ENCODE assay signal across 22 cellular contexts in genomic region chr16:29842732-29843346, GRCh38. TPM values are rescaled to one million over a fixed set of nuclear protein-coding genes. Genes with fewer than 3 reads are reported as not detected.
DNase-seq lines count a peak whose midpoint lies in the region; ATAC-seq, FAIRE-seq and TF ChIP-seq lines count a peak whose summit lies in the region.
"Had no signal": no experiment of that assay in that cellular context is flagged by ENCODE, and none has a peak within 500 bp of the region (broad histone marks: within the 10 kb centered on the region; RNA-seq: fewer than 3 reads in every experiment).

No MANE protein-coding gene starts in this region.

- peaks cover 24% of the 10 kb centered on the region for H3K36me3 Mint-ChIP-seq in activated CD4-positive, alpha-beta memory T cell treated with anti-CD3 and anti-CD28 coated beads for 36 hours
- peaks cover 61% of the 10 kb centered on the region for H3K36me3 Mint-ChIP-seq in activated CD4-positive, alpha-beta memory T cell treated with anti-CD3 and anti-CD28 coated beads, Interleukin-2, amount 10 ng/mL, durations not matched to agents 7 days and 5 days (ENCODE audit: low read depth)
- H3K36me3 Mint-ChIP-seq in activated CD8-positive, alpha-beta T cell treated with anti-CD3 and anti-CD28 coated beads for 36 hours (ENCODE audit: low read depth): peaks cover 6% of the 10 kb centered on the region
- peaks cover 8 to 40% (median 14%) of the 10 kb centered on the region in 5 donors for H3K36me3 Mint-ChIP-seq in naive thymus-derived CD4-positive, alpha-beta T cell
- no peaks in the 10 kb centered on the region for H3K36me3 Mint-ChIP-seq in nephron progenitor cell (ENCODE audit: low read depth)

- intact Hi-C loops in activated CD4-positive, alpha-beta memory T cell treated with anti-CD3 and anti-CD28 coated beads for 36 hours (cut with micrococcal nuclease): no loop called here
- intact Hi-C loops in activated CD8-positive, alpha-beta T cell treated with anti-CD3 and anti-CD28 coated beads for 36 hours (cut with micrococcal nuclease): no loop called here
- intact Hi-C loops in naive thymus-derived CD4-positive, alpha-beta T cell (cut with micrococcal nuclease): no loop called here

- DNase-seq in activated CD4-positive, alpha-beta memory T cell treated with anti-CD3 and anti-CD28 coated beads for 36 hours: no peak
- DNase-seq in activated CD4-positive, alpha-beta memory T cell treated with anti-CD3 and anti-CD28 coated beads, Interleukin-2, amount 10 ng/mL, durations not matched to agents 7 days and 5 days: no peak
- no peak for DNase-seq in activated CD8-positive, alpha-beta T cell treated with anti-CD3 and anti-CD28 coated beads for 36 hours
- no peak for DNase-seq in naive thymus-derived CD4-positive, alpha-beta T cell
- no peak for DNase-seq in nephron progenitor cell
- no peak for DNase-seq in urothelium cell line (ENCODE audit: low spot score)
- no peak for DNase-seq in GM12892 (ENCODE audit: insufficient read length)
- DNase-seq: activated CD4-positive, alpha-beta T cell treated with anti-CD3 and anti-CD28 coated beads, Interleukin-2, amount 50 U/mL, for 48 hours; Caco-2; effector memory CD4-positive, alpha-beta T cell; GF-D8; Karpas-422; left colon; NCI-H1694; NCI-H446; upper lobe of left lung had no signal

- H3K27ac Mint-ChIP-seq in activated CD4-positive, alpha-beta memory T cell treated with anti-CD3 and anti-CD28 coated beads for 36 hours: peak overlapping the region; percentile 8
- H3K27ac Mint-ChIP-seq in activated CD4-positive, alpha-beta memory T cell treated with anti-CD3 and anti-CD28 coated beads, Interleukin-2, amount 10 ng/mL, durations not matched to agents 7 days and 5 days: no peak overlapping the region
- no peak overlapping the region for H3K27ac Mint-ChIP-seq in activated CD8-positive, alpha-beta T cell treated with anti-CD3 and anti-CD28 coated beads for 36 hours
- peak overlapping the region; percentile 5 to 78 (median 53) for H3K27ac Mint-ChIP-seq in naive thymus-derived CD4-positive, alpha-beta T cell
- H3K27ac Mint-ChIP-seq in nephron progenitor cell: no peak overlapping the region

- no peak for FAIRE-seq in urothelium cell line (lab: Jason Lieb, UNC)
- FAIRE-seq in GM12892 (lab: Jason Lieb, UNC): no peak
- FAIRE-seq: GM18507 had no signal

- ATAC-seq in activated CD8-positive, alpha-beta T cell treated with anti-CD3 and anti-CD28 coated beads for 36 hours: peak; percentile 53
- no peak for ATAC-seq in naive thymus-derived CD4-positive, alpha-beta T cell
- ATAC-seq: left colon had no signal

- peak; percentile 10 for TF ChIP-seq CTCF in GM12873 (IDR thresholded peaks at IDR 0.05; ENCODE audit: insufficient read depth, low read depth, low read length, missing control alignments)
- no peak for TF ChIP-seq CTCF in activated CD8-positive, alpha-beta T cell treated with anti-CD3 and anti-CD28 coated beads for 36 hours (IDR thresholded peaks at IDR 0.05)
- TF ChIP-seq CTCF in nephron progenitor cell (IDR thresholded peaks at IDR 0.05): no peak

- no peaks in the 10 kb centered on the region for H3K4me1 Mint-ChIP-seq in activated CD4-positive, alpha-beta memory T cell treated with anti-CD3 and anti-CD28 coated beads for 36 hours (ENCODE audit: low read depth)
- H3K4me1 Mint-ChIP-seq in activated CD4-positive, alpha-beta memory T cell treated with anti-CD3 and anti-CD28 coated beads, Interleukin-2, amount 10 ng/mL, durations not matched to agents 7 days and 5 days: peaks cover 4% of the 10 kb centered on the region
- no peaks in the 10 kb centered on the region for H3K4me1 Mint-ChIP-seq in activated CD8-positive, alpha-beta T cell treated with anti-CD3 and anti-CD28 coated beads for 36 hours (ENCODE audit: low read depth)
- peaks cover 0 to 8% (median 3%) of the 10 kb centered on the region in 7 donors for H3K4me1 Mint-ChIP-seq in naive thymus-derived CD4-positive, alpha-beta T cell
- peaks cover 12% of the 10 kb centered on the region for H3K4me1 Mint-ChIP-seq in nephron progenitor cell

- H3K9me3 ChIP-seq in naive thymus-derived CD4-positive, alpha-beta T cell (ENCODE audit: control insufficient read depth in 2 of 3, low read length in 3 of 3): no peaks in the 10 kb centered on the region
- H3K9me3 ChIP-seq: Caco-2, upper lobe of left lung had no signal

- no peaks in the 10 kb centered on the region for H3K27me3 Mint-ChIP-seq in activated CD4-positive, alpha-beta memory T cell treated with anti-CD3 and anti-CD28 coated beads for 36 hours
- H3K27me3 Mint-ChIP-seq in activated CD4-positive, alpha-beta memory T cell treated with anti-CD3 and anti-CD28 coated beads, Interleukin-2, amount 10 ng/mL, durations not matched to agents 7 days and 5 days: no peaks in the 10 kb centered on the region
- no peaks in the 10 kb centered on the region for H3K27me3 Mint-ChIP-seq in activated CD8-positive, alpha-beta T cell treated with anti-CD3 and anti-CD28 coated beads for 36 hours
- no peaks in the 10 kb centered on the region for H3K27me3 Mint-ChIP-seq in naive thymus-derived CD4-positive, alpha-beta T cell
- H3K27me3 Mint-ChIP-seq in nephron progenitor cell (ENCODE audit: low read depth, poor library complexity): peaks cover 38% of the 10 kb centered on the region

- no peak overlapping the region for H3K27ac ChIP-seq in naive thymus-derived CD4-positive, alpha-beta T cell (ENCODE audit: low read depth, low read length)
- H3K27ac ChIP-seq: HL-60, parathyroid adenoma had no signal

- no peaks in the 10 kb centered on the region for H3K27me3 ChIP-seq in naive thymus-derived CD4-positive, alpha-beta T cell (ENCODE audit: control insufficient read depth in 2 of 2, insufficient read depth in 2 of 2, low read length in 2 of 2)
- H3K27me3 ChIP-seq: upper lobe of left lung had no signal

- no peaks in the 10 kb centered on the region for H3K4me1 ChIP-seq in naive thymus-derived CD4-positive, alpha-beta T cell (ENCODE audit: control insufficient read depth in 2 of 2, insufficient read depth in 2 of 2, low read length in 2 of 2)
- H3K4me1 ChIP-seq: Caco-2 had no signal

- H3K4me3 Mint-ChIP-seq in activated CD4-positive, alpha-beta memory T cell treated with anti-CD3 and anti-CD28 coated beads for 36 hours: no peak overlapping the region
- no peak overlapping the region for H3K4me3 Mint-ChIP-seq in activated CD4-positive, alpha-beta memory T cell treated with anti-CD3 and anti-CD28 coated beads, Interleukin-2, amount 10 ng/mL, durations not matched to agents 7 days and 5 days
- no peak overlapping the region for H3K4me3 Mint-ChIP-seq in activated CD8-positive, alpha-beta T cell treated with anti-CD3 and anti-CD28 coated beads for 36 hours
- H3K4me3 Mint-ChIP-seq in naive thymus-derived CD4-positive, alpha-beta T cell: no peak overlapping the region
- H3K4me3 Mint-ChIP-seq in nephron progenitor cell: no peak overlapping the region

- POLR2A ChIA-PET in activated CD4-positive, alpha-beta memory T cell treated with anti-CD3 and anti-CD28 coated beads for 36 hours (lab: Charles Lee): no interaction called here
- POLR2A ChIA-PET in activated CD4-positive, alpha-beta memory T cell treated with anti-CD3 and anti-CD28 coated beads, Interleukin-2, amount 10 ng/mL, durations not matched to agents 7 days and 5 days (lab: Charles Lee): interaction anchor here (0.7 to 1.9 kb wide), 4 partner anchors 22 to 152 kb away, joined by 3 to 7 read pairs (median 4); partner anchors contain the start of gene MVP
- POLR2A ChIA-PET in activated CD8-positive, alpha-beta T cell treated with anti-CD3 and anti-CD28 coated beads for 36 hours (lab: Charles Lee): interaction anchor here (1.2 to 1.8 kb wide), 4 partner anchors 16 to 52 kb away, joined by 3 to 8 read pairs (median 4); partner anchors contain the start of genes KIF22 and MVP
- POLR2A ChIA-PET in naive thymus-derived CD4-positive, alpha-beta T cell (lab: Charles Lee): interaction anchor here (1.0 to 2.1 kb wide), 4 partner anchors 10 to 143 kb away, joined by 3 to 11 read pairs (median 5); partner anchors contain the start of gene MVP

- no peaks in the 10 kb centered on the region for H3K9me3 Mint-ChIP-seq in activated CD4-positive, alpha-beta memory T cell treated with anti-CD3 and anti-CD28 coated beads for 36 hours
- no peaks in the 10 kb centered on the region for H3K9me3 Mint-ChIP-seq in activated CD4-positive, alpha-beta memory T cell treated with anti-CD3 and anti-CD28 coated beads, Interleukin-2, amount 10 ng/mL, durations not matched to agents 7 days and 5 days
- H3K9me3 Mint-ChIP-seq in activated CD8-positive, alpha-beta T cell treated with anti-CD3 and anti-CD28 coated beads for 36 hours: no peaks in the 10 kb centered on the region
- H3K9me3 Mint-ChIP-seq in naive thymus-derived CD4-positive, alpha-beta T cell: peaks cover 0 to 1% (median 0%) of the 10 kb centered on the region in 11 donors
- H3K9me3 Mint-ChIP-seq in nephron progenitor cell: no peaks in the 10 kb centered on the region

- no peak overlapping the region for H3K4me3 ChIP-seq in naive thymus-derived CD4-positive, alpha-beta T cell (ENCODE audit: low read length)
- H3K4me3 ChIP-seq: smooth muscle cell, upper lobe of left lung had no signal

- CTCF ChIA-PET in activated CD4-positive, alpha-beta memory T cell treated with anti-CD3 and anti-CD28 coated beads for 36 hours (lab: Charles Lee): interaction anchor here (0.7 to 1.2 kb wide), 6 partner anchors 9 to 101 kb away, joined by 3 to 4 read pairs (median 3); no protein-coding TSS in a partner anchor
- CTCF ChIA-PET in activated CD4-positive, alpha-beta memory T cell treated with anti-CD3 and anti-CD28 coated beads, Interleukin-2, amount 10 ng/mL, durations not matched to agents 7 days and 5 days (lab: Charles Lee): interaction anchor here (0.5 to 0.9 kb wide), 2 partner anchors 17 to 141 kb away, joined by 3 read pairs; no protein-coding TSS in a partner anchor
- CTCF ChIA-PET in activated CD8-positive, alpha-beta T cell treated with anti-CD3 and anti-CD28 coated beads for 36 hours (lab: Charles Lee): interaction anchor here (0.9 to 2.0 kb wide), 6 partner anchors 10 to 144 kb away, joined by 3 to 7 read pairs (median 4); no protein-coding TSS in a partner anchor
- CTCF ChIA-PET in naive thymus-derived CD4-positive, alpha-beta T cell (lab: Charles Lee): interaction anchor here (1.2 kb wide), 2 partner anchors 142 to 155 kb away, joined by 3 to 6 read pairs; no protein-coding TSS in a partner anchor

- peaks cover 0 to 93% (median 21%) of the 10 kb centered on the region in 3 experiments for H3K36me3 ChIP-seq in naive thymus-derived CD4-positive, alpha-beta T cell (ENCODE audit: control insufficient read depth in 2 of 3, insufficient read depth in 3 of 3, low read length in 3 of 3)

- TF ChIP-seq POLR2A in GM12892 (IDR thresholded peaks at IDR 0.05; ENCODE audit: low read depth, low read length): no peak

RNA-seq across cellular contexts. Expression of gene CDIPT, which starts 20.2 kb away (rescaled TPM):
- total RNA-seq in activated CD4-positive, alpha-beta memory T cell treated with anti-CD3 and anti-CD28 coated beads for 36 hours: 10 to 100 TPM; 39.5 to 43.9 TPM
- 10 to 100 TPM; 60.0 to 63.2 TPM for total RNA-seq in activated CD4-positive, alpha-beta memory T cell treated with anti-CD3 and anti-CD28 coated beads, Interleukin-2, amount 10 ng/mL, durations not matched to agents 7 days and 5 days
- 10 to 100 TPM; 30.2 to 35.4 TPM for total RNA-seq in activated CD8-positive, alpha-beta T cell treated with anti-CD3 and anti-CD28 coated beads for 36 hours
- 10 to 100 TPM; 36.5 to 92.0 (median 69.9) TPM for total RNA-seq in naive thymus-derived CD4-positive, alpha-beta T cell
- polyA plus RNA-seq in naive thymus-derived CD4-positive, alpha-beta T cell: 100 to 1,000 TPM in 1 of 2 donors, 10 to 100 TPM in 1; 96.3 to 127 TPM
- polyA plus RNA-seq in GM12892 (2012; ENCODE audit: missing spikeins): 14.9 TPM

RNA-seq across cellular contexts. Expression of gene MVP, which starts 22.6 kb away (rescaled TPM):
- total RNA-seq in activated CD4-positive, alpha-beta memory T cell treated with anti-CD3 and anti-CD28 coated beads for 36 hours: 100 to 1,000 TPM; 149 to 156 TPM
- 100 to 1,000 TPM; 167 TPM for total RNA-seq in activated CD4-positive, alpha-beta memory T cell treated with anti-CD3 and anti-CD28 coated beads, Interleukin-2, amount 10 ng/mL, durations not matched to agents 7 days and 5 days
- total RNA-seq in activated CD8-positive, alpha-beta T cell treated with anti-CD3 and anti-CD28 coated beads for 36 hours: 10 to 100 TPM; 32.5 to 33.2 TPM
- 100 to 1,000 TPM; 130 to 221 (median 150) TPM for total RNA-seq in naive thymus-derived CD4-positive, alpha-beta T cell
- polyA plus RNA-seq in naive thymus-derived CD4-positive, alpha-beta T cell: 100 to 1,000 TPM; 118 to 183 TPM
- 53.0 TPM for polyA plus RNA-seq in GM12892 (2012; ENCODE audit: missing spikeins)

RNA-seq across cellular contexts. Expression of gene PAGR1, which starts 26.9 kb away (rescaled TPM):
- 10 to 100 TPM; 21.9 to 24.0 TPM for total RNA-seq in activated CD4-positive, alpha-beta memory T cell treated with anti-CD3 and anti-CD28 coated beads for 36 hours
- 10 to 100 TPM; 26.6 to 28.4 TPM for total RNA-seq in activated CD4-positive, alpha-beta memory T cell treated with anti-CD3 and anti-CD28 coated beads, Interleukin-2, amount 10 ng/mL, durations not matched to agents 7 days and 5 days
- total RNA-seq in activated CD8-positive, alpha-beta T cell treated with anti-CD3 and anti-CD28 coated beads for 36 hours: 10 to 100 TPM; 26.8 to 29.0 TPM
- 10 to 100 TPM; 17.5 to 42.0 (median 25.7) TPM for total RNA-seq in naive thymus-derived CD4-positive, alpha-beta T cell
- 10 to 100 TPM; 54.0 to 62.6 TPM for polyA plus RNA-seq in naive thymus-derived CD4-positive, alpha-beta T cell
- 8.8 TPM for polyA plus RNA-seq in GM12892 (2012; ENCODE audit: missing spikeins)

RNA-seq across cellular contexts. Expression of gene PRRT2, which starts 30.8 kb away (rescaled TPM):
- total RNA-seq in activated CD4-positive, alpha-beta memory T cell treated with anti-CD3 and anti-CD28 coated beads for 36 hours: 1 to 10 TPM in 1 of 2 experiments, under 1 TPM in 1; 1.00 to 2.6 TPM
- 1 to 10 TPM in 1 of 2 experiments, under 1 TPM in 1; 0.91 to 1.0 TPM for total RNA-seq in activated CD4-positive, alpha-beta memory T cell treated with anti-CD3 and anti-CD28 coated beads, Interleukin-2, amount 10 ng/mL, durations not matched to agents 7 days and 5 days
- total RNA-seq in activated CD8-positive, alpha-beta T cell treated with anti-CD3 and anti-CD28 coated beads for 36 hours: 1 to 10 TPM; 1.5 to 2.0 TPM
- 1 to 10 TPM; 1.9 to 4.6 (median 2.8) TPM for total RNA-seq in naive thymus-derived CD4-positive, alpha-beta T cell
- polyA plus RNA-seq in naive thymus-derived CD4-positive, alpha-beta T cell: under 1 TPM in 1 of 2 donors, not detected in 1; 0.07 TPM
- 0.98 TPM for polyA plus RNA-seq in GM12892 (2012; ENCODE audit: missing spikeins)
- total RNA-seq: SK-MEL-5 had no signal

RNA-seq across cellular contexts. Expression of gene MAZ, which starts 36.5 kb away (rescaled TPM):
- 100 to 1,000 TPM; 227 to 242 TPM for total RNA-seq in activated CD4-positive, alpha-beta memory T cell treated with anti-CD3 and anti-CD28 coated beads for 36 hours
- 100 to 1,000 TPM; 365 to 376 TPM for total RNA-seq in activated CD4-positive, alpha-beta memory T cell treated with anti-CD3 and anti-CD28 coated beads, Interleukin-2, amount 10 ng/mL, durations not matched to agents 7 days and 5 days
- total RNA-seq in activated CD8-positive, alpha-beta T cell treated with anti-CD3 and anti-CD28 coated beads for 36 hours: 100 to 1,000 TPM; 380 to 382 TPM
- total RNA-seq in naive thymus-derived CD4-positive, alpha-beta T cell: 100 to 1,000 TPM; 192 to 424 (median 259) TPM
- 10 to 100 TPM; 36.9 to 44.5 TPM for polyA plus RNA-seq in naive thymus-derived CD4-positive, alpha-beta T cell
- polyA plus RNA-seq in GM12892 (2012; ENCODE audit: missing spikeins): 133 TPM

Comparison
In these comparisons a context has a peak if more than half of its experiments do, and no peak if none do; other contexts are left out.
1. H3K27ac Mint-ChIP-seq: peak in activated CD4-positive, alpha-beta memory T cell treated with anti-CD3 and anti-CD28 coated beads for 36 hours (single experiment) and naive thymus-derived CD4-positive, alpha-beta T cell (9 of 9); none in activated CD4-positive, alpha-beta memory T cell treated with anti-CD3 and anti-CD28 coated beads, Interleukin-2, amount 10 ng/mL, durations not matched to agents 7 days and 5 days (single experiment), activated CD8-positive, alpha-beta T cell treated with anti-CD3 and anti-CD28 coated beads for 36 hours (single experiment) and nephron progenitor cell (single experiment).